In the genomic region with DNA sequence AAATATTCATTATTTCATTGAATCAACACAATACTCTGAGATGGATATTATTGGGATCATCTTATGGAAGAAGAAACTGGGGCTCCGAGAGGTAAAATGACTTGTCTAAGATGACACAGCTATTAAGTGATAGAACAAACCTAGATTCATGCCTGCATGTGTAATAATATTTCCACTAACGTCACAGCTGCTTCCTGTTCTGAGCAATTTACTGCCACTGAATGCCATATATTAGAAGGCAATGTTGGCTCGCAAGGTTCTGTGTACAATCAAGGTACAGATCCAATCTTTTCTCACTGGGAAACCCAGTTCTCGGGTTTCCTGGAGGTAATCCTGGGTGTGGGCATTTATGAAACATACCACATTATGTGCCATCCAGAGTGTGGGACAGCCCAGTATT, we compare ENCODE assay signal across 22 cellular contexts. TPM values are rescaled to one million over a fixed set of nuclear protein-coding genes. Genes with fewer than 3 reads are reported as not detected.
"Had no signal": no experiment of that assay in that cellular context is flagged by ENCODE, and none has a peak within 500 bp of the region (broad histone marks: within the 10 kb centered on the region; RNA-seq: fewer than 3 reads in every experiment).

No MANE protein-coding gene starts in this region.

- H3K4me1 ChIP-seq: foreskin keratinocyte, pancreas had no signal

- H3K79me2 ChIP-seq: hepatocyte had no signal

- H3K27me3 ChIP-seq: hepatocyte, pancreas had no signal

- H3K4me1 Mint-ChIP-seq: naive B cell had no signal

- H3K9me3 ChIP-seq: esophagus squamous epithelium, pancreas, thoracic aorta had no signal

- H3K9me3 Mint-ChIP-seq: effector memory CD8-positive, alpha-beta T cell; naive B cell; nephron; stimulated activated naive CD8-positive, alpha-beta T cell treated with anti-CD3 and anti-CD28 coated beads, Interleukin-15, Interleukin-2, amounts not matched to agents 100 ng/mL and 50 ng/mL, for 24 hours had no signal

- H3K36me3 ChIP-seq: esophagus squamous epithelium, pancreas, thoracic aorta had no signal

- H3K27ac ChIP-seq: esophagus squamous epithelium, foreskin keratinocyte, hepatocyte, pancreas, thoracic aorta had no signal

- H3K36me3 Mint-ChIP-seq: naive B cell had no signal

- ATAC-seq: effector memory CD8-positive, alpha-beta T cell; foreskin keratinocyte; left colon; pancreas had no signal

- DNase-seq: effector memory CD8-positive, alpha-beta T cell; esophagus squamous epithelium; foreskin keratinocyte; left colon; mesendoderm; naive B cell; occipital lobe; pancreas; right cardiac atrium; small intestine; stimulated activated CD4-positive, alpha-beta T cell treated with anti-CD3 and anti-CD28 coated beads, Interleukin-2, amount 100 ng/mL, for 48 hours; trophoblast cell had no signal

- H3K27me3 Mint-ChIP-seq: progenitor cell of endocrine pancreas had no signal

- H2AFZ ChIP-seq: hepatocyte had no signal

- H3K4me3 ChIP-seq: esophagus squamous epithelium, hepatocyte, pancreas, thoracic aorta had no signal

- H3K4me2 ChIP-seq: hepatocyte had no signal

- H3K27ac Mint-ChIP-seq: effector memory CD8-positive, alpha-beta T cell; naive B cell; nephron; progenitor cell of endocrine pancreas; stimulated activated naive CD8-positive, alpha-beta T cell treated with anti-CD3 and anti-CD28 coated beads, Interleukin-15, Interleukin-2, amounts not matched to agents 100 ng/mL and 50 ng/mL, for 24 hours had no signal

- H3K4me3 Mint-ChIP-seq: effector memory CD8-positive, alpha-beta T cell; naive B cell; nephron; stimulated activated naive CD8-positive, alpha-beta T cell treated with anti-CD3 and anti-CD28 coated beads, Interleukin-15, Interleukin-2, amounts not matched to agents 100 ng/mL and 50 ng/mL, for 24 hours had no signal

RNA-seq across cellular contexts. Expression of a gene that starts 17.9 kb away (rescaled TPM):
- total RNA-seq: epithelial cell of proximal tubule, esophagus squamous epithelium, foreskin keratinocyte, hepatocyte, kidney epithelial cell, left colon, liver, lung microvascular endothelial cell, pancreas, progenitor cell of endocrine pancreas, thoracic aorta, urinary bladder had no signal
